Comparison of ENCODE assay signal across 8 cellular contexts in genomic region chr11:78139422-78140391, GRCh38. TPM values are rescaled to one million over a fixed set of nuclear protein-coding genes. Genes with fewer than 3 reads are reported as not detected.
A peak's percentile ranks its signal among the peaks of the same experiment; 100 is the strongest.
DNase-seq lines count a peak whose midpoint lies in the region; ATAC-seq and TF ChIP-seq lines count a peak whose summit lies in the region.

TSS of gene ALG8 (minus strand) at chr11:78139626. CDS start at chr11:78139588, 38 bp downstream.

- ATAC-seq in GM18498 (IDR thresholded peaks at IDR 0.05; ENCODE audit: unreplicated experiment) (peak; percentile 89), HG02938 (IDR thresholded peaks at IDR 0.05; ENCODE audit: unreplicated experiment) (peak; percentile 89)

- TF ChIP-seq CTCF in right atrium auricular region (IDR thresholded peaks at IDR 0.05): peak in 1 of 2 donors; percentile 16
- TF ChIP-seq CTCF in vagina (IDR thresholded peaks at IDR 0.05): no peak

- H3K27me3 ChIP-seq in right atrium auricular region (no peaks in the 10 kb centered on the region), vagina (no peaks in the 10 kb centered on the region)

- H3K27ac ChIP-seq in right atrium auricular region (peak within 1 kb of the TSS; percentile 69 to 76), vagina (peak within 1 kb of the TSS; percentile 34)

- H3K4me3 ChIP-seq in right atrium auricular region (peak within 1 kb of the TSS; percentile 53 to 85), vagina (peak within 1 kb of the TSS; percentile 66 to 89)

- peak; percentile 88 to 89 for DNase-seq in NCI-H187 (lab: John Stamatoyannopoulos, UW)
- DNase-seq in T-helper 2 cell: peak; percentile 90 to 97 (median 95)
- peak; percentile 20 to 97 (median 89) for DNase-seq in anterior cingulate cortex (lab: John Stamatoyannopoulos, UW)
- DNase-seq in right atrium auricular region (ENCODE audit: low spot score): peak; percentile 94
- peak; percentile 93 for DNase-seq in putamen (ENCODE audit: low spot score)
- peak in 1 of 2 donors; percentile 93 for DNase-seq in vagina (ENCODE audit: extremely low spot score in 2 of 2)

- H3K9me3 ChIP-seq in right atrium auricular region (no peaks in the 10 kb centered on the region), vagina (no peaks in the 10 kb centered on the region)

- no peak for TF ChIP-seq POLR2A in vagina (IDR thresholded peaks at IDR 0.05)

- H3K36me3 ChIP-seq in right atrium auricular region (no peaks in the 10 kb centered on the region), vagina (no peaks in the 10 kb centered on the region)

- H3K4me1 ChIP-seq in right atrium auricular region (peaks cover 0 to 16% of the 10 kb centered on the region in 2 donors), vagina (peaks cover 20% of the 10 kb centered on the region)

- intact Hi-C loops in vagina (cut with DNase I): loop anchor here (10.0 kb wide), 2 partner anchors 285 to 425 kb away; no protein-coding TSS in a partner anchor

RNA-seq across cellular contexts. Expression of gene ALG8, which starts in this region (rescaled TPM):
- total RNA-seq in right atrium auricular region: 10 to 100 TPM; 16.5 to 22.5 TPM
- total RNA-seq in vagina: 20.9 TPM
